ENCODE assay signal across 1 cellular context in the genomic region with DNA sequence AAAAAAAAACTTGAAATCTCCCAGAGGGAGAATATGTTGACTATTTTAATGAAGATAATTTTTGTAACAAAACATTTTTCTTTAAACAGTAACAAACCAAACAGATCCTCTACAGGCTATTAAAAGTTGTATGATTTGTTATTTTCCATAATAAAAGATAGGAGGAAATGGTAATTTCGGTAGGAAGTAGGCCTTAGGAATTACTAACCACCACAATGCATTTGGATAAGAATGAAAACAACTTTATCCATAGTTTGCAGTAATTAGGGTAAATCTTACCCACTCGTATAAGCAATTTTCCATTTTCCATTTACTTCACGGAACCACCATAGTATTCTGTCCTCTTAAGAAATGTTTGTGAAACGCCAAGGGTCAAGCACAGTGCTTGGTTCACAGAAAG.
TF ChIP-seq lines count a peak whose summit lies in the region.

No MANE protein-coding gene starts in this region.

TF ChIP-seq in neural cell, 6 proteins besides CTCF, POLR2A, EP300 and RAD21 (continued from another document):
- no peak for TF ChIP-seq REST (IDR thresholded peaks at IDR 0.05; ENCODE audit: borderline replicate concordance)
- no peak for TF ChIP-seq MXI1 (conservative IDR thresholded peaks at IDR 0.05; ENCODE audit: poor library complexity, severe bottlenecking)
- no peak for TF ChIP-seq SMC3 (conservative IDR thresholded peaks at IDR 0.05; ENCODE audit: poor library complexity)
- no peak for TF ChIP-seq POLR2AphosphoS5 (IDR thresholded peaks at IDR 0.05)
